Comparison of ENCODE assay signal across 19 cellular contexts in genomic region chr1:29684141-29684540, GRCh38.
A peak's percentile ranks its signal among the peaks of the same experiment; 100 is the strongest.
DNase-seq lines count a peak whose midpoint lies in the region; TF ChIP-seq lines count a peak whose summit lies in the region.
"Had no signal": no experiment of that assay in that cellular context is flagged by ENCODE, and none has a peak within 500 bp of the region (broad histone marks: within the 10 kb centered on the region; RNA-seq: fewer than 3 reads in every experiment).

No MANE protein-coding gene starts in this region.

- 80 to 85% methylated on average over 1 to 8 of the region's 8 CpGs for WGBS in testis, 2 donors
- 73% methylated on average over 8 of the region's 8 CpGs for WGBS in prostate gland
- WGBS in hepatocyte (ENCODE audit: low lambda C conversion rate, missing lambda C conversion rate), result 92% methylated on average over 8 of the region's 8 CpGs

- no peaks in the 10 kb centered on the region for H3K79me2 ChIP-seq in hepatocyte

- H2AFZ ChIP-seq in hepatocyte, result no peak overlapping the region

- peaks cover 43% of the 10 kb centered on the region for H3K4me1 Mint-ChIP-seq in type B pancreatic cell (ENCODE audit: unreplicated experiment)

- no peaks in the 10 kb centered on the region for H3K36me3 Mint-ChIP-seq in type B pancreatic cell

- H3K27me3 Mint-ChIP-seq in type B pancreatic cell, result peaks cover 32% of the 10 kb centered on the region

- H4K20me1 ChIP-seq in hepatocyte (ENCODE audit: insufficient read depth, poor library complexity, severe bottlenecking), result no peaks in the 10 kb centered on the region

- DNase-seq in cardiac septum (ENCODE audit: low spot score) (peak; percentile 43), left ventricle myocardium inferior (no peak), mesenteric fat pad (ENCODE audit: low spot score) (peak; percentile 55), type B pancreatic cell (ENCODE audit: extremely low spot score, unreplicated experiment) (peak; percentile 42), testis (no peak), prostate gland (ENCODE audit: low spot score) (no peak), hepatocyte (ENCODE audit: low spot score) (no peak)
- peak; percentile 35 for DNase-seq in activated CD8-positive, alpha-beta memory T cell treated with anti-CD3 and anti-CD28 coated beads, Interleukin-2, amount 50 U/mL, for 48 hours
- DNase-seq: CD4-positive, alpha-beta T cell; DMS53; KG1; MV-4-11; NCI-H1694 treated with DMSO at 0.1 percent for 48 hours; NCI-H2107; NCI-H510A treated with DMSO at 0.1 percent for 48 hours; NCI-H774; OCI-M1; SHP77 treated with DMSO at 0.1 percent for 48 hours had no signal

- no peak overlapping the region for H3K4me2 ChIP-seq in hepatocyte
- H3K4me2 ChIP-seq: A549 had no signal

- H3K4me1 ChIP-seq in left ventricle myocardium inferior (peaks cover 10% of the 10 kb centered on the region), testis (peaks cover 5% of the 10 kb centered on the region), prostate gland (replicated peaks) (peaks cover 7% of the 10 kb centered on the region), hepatocyte (ENCODE audit: insufficient read depth) (peaks cover 14% of the 10 kb centered on the region)
- H3K4me1 ChIP-seq: A549 had no signal

- H3K9me2 ChIP-seq in hepatocyte (replicated peaks; ENCODE audit: insufficient read depth), result no peaks in the 10 kb centered on the region

- no peak for TF ChIP-seq POLR2A in testis (IDR thresholded peaks at IDR 0.05)
- no peak for TF ChIP-seq POLR2A in prostate gland (IDR thresholded peaks at IDR 0.05)

- H3K9me3 ChIP-seq in left ventricle myocardium inferior (replicated peaks) (no peaks in the 10 kb centered on the region), testis (no peaks in the 10 kb centered on the region), prostate gland (no peaks in the 10 kb centered on the region), hepatocyte (ENCODE audit: low read depth) (no peaks in the 10 kb centered on the region)
- H3K9me3 ChIP-seq: A549 had no signal

- H3K27ac ChIP-seq in left ventricle myocardium inferior (replicated peaks), result no peak overlapping the region
- H3K27ac ChIP-seq in testis, result no peak overlapping the region
- no peak overlapping the region for H3K27ac ChIP-seq in prostate gland
- H3K27ac ChIP-seq in hepatocyte, result no peak overlapping the region
- H3K27ac ChIP-seq: A549 had no signal

- H3K4me3 Mint-ChIP-seq in type B pancreatic cell, result no peak overlapping the region
- H3K4me3 Mint-ChIP-seq: CD4-positive, alpha-beta T cell had no signal

- H3K4me3 ChIP-seq in left ventricle myocardium inferior, result no peak overlapping the region
- H3K4me3 ChIP-seq in testis, result no peak overlapping the region
- H3K4me3 ChIP-seq in prostate gland, result no peak overlapping the region
- no peak overlapping the region for H3K4me3 ChIP-seq in hepatocyte
- H3K4me3 ChIP-seq: A549 had no signal

- H3K27ac Mint-ChIP-seq in type B pancreatic cell, result no peak overlapping the region
- H3K27ac Mint-ChIP-seq: CD4-positive, alpha-beta T cell had no signal

- H3K27me3 ChIP-seq in left ventricle myocardium inferior (ENCODE audit: low read depth) (peaks cover 74% of the 10 kb centered on the region), testis (no peaks in the 10 kb centered on the region), prostate gland (replicated peaks; ENCODE audit: insufficient read depth) (peaks cover 37% of the 10 kb centered on the region), hepatocyte (no peaks in the 10 kb centered on the region)

- no peaks in the 10 kb centered on the region for H3K9me3 Mint-ChIP-seq in type B pancreatic cell
- H3K9me3 Mint-ChIP-seq: CD4-positive, alpha-beta T cell had no signal

- TF ChIP-seq CTCF in left ventricle myocardium inferior (IDR thresholded peaks at IDR 0.05; ENCODE audit: borderline replicate concordance), result no peak
- TF ChIP-seq CTCF in type B pancreatic cell (conservative IDR thresholded peaks at IDR 0.05), result no peak
- no peak for TF ChIP-seq CTCF in testis (IDR thresholded peaks at IDR 0.05)
- TF ChIP-seq CTCF in prostate gland (IDR thresholded peaks at IDR 0.05), result no peak
- no peak for TF ChIP-seq CTCF in hepatocyte (IDR thresholded peaks at IDR 0.05; ENCODE audit: poor library complexity)

- H3K36me3 ChIP-seq in left ventricle myocardium inferior, result no peaks in the 10 kb centered on the region
- H3K36me3 ChIP-seq in testis (ENCODE audit: low read depth, missing control alignments), result no peaks in the 10 kb centered on the region
- no peaks in the 10 kb centered on the region for H3K36me3 ChIP-seq in prostate gland
- H3K36me3 ChIP-seq in hepatocyte (replicated peaks; ENCODE audit: insufficient read depth, low read depth), result no peaks in the 10 kb centered on the region

- intact Hi-C loops in cardiac septum (cut with DNase I), result no loop called here
- intact Hi-C loops in left ventricle myocardium inferior (cut with micrococcal nuclease), result no loop called here
- intact Hi-C loops in testis (cut with DNase I; ENCODE audit: low total_unique reads), result no loop called here
- intact Hi-C loops in prostate gland (cut with DNase I), result no loop called here

Comparison
In these comparisons a context has a peak if more than half of its experiments do, and no peak if none do; other contexts are left out.
1. DNase-seq: peak in cardiac septum (single experiment), activated CD8-positive, alpha-beta memory T cell treated with anti-CD3 and anti-CD28 coated beads, Interleukin-2, amount 50 U/mL, for 48 hours (single experiment), mesenteric fat pad (single experiment) and type B pancreatic cell (single experiment); none in left ventricle myocardium inferior (single experiment), testis (single experiment), prostate gland (single experiment) and hepatocyte (single experiment).